Comparison of ENCODE assay signal across 13 cellular contexts in the genomic region with DNA sequence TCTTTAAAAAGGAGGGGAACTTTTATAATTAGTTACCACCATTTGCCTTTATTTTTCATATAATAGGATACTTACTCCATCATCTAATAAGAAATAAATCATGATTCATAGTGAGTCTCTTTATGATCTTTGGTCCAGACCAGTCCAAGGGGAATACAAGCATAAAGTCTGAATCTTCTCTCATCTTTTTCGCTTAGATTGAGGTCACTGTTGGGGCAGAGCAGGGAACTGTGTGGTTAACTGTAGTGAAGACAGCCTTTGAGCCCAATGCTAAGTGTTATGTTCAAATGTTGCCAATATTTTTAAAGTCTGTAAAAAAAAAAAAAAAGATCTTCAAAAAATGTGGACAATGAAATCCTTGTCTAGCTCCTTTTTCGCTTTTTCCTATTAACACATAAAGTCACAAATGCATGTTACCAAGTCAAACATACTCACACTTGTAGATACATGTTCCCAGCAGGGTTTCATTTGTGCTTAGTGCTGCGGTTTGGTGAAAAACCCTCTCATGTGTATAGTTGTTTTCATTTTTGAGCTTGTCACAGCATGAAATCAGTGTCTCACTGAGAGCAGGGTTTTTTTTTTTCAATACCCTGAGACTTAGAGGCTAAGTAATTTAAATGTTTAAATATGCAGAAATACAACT.
A peak's percentile ranks its signal among the peaks of the same experiment; 100 is the strongest.
DNase-seq lines count a peak whose midpoint lies in the region; ATAC-seq and TF ChIP-seq lines count a peak whose summit lies in the region.
"Had no signal": no experiment of that assay in that cellular context is flagged by ENCODE, and none has a peak within 500 bp of the region (broad histone marks: within the 10 kb centered on the region; RNA-seq: fewer than 3 reads in every experiment).

No MANE protein-coding gene starts in this region.

- intact Hi-C loops in body of pancreas (cut with DNase I) = no loop called here

- no peaks in the 10 kb centered on the region for H3K4me1 Mint-ChIP-seq in activated T-cell treated with anti-CD3 and anti-CD28 coated beads, Interleukin-2, amount 50 U/mL, for 4 hours (ENCODE audit: low read depth)
- H3K4me1 Mint-ChIP-seq: activated CD4-positive, alpha-beta T cell treated with anti-CD3 and anti-CD28 coated beads for 36 hours; naive thymus-derived CD4-positive, alpha-beta T cell had no signal

- peak; percentile 25 for DNase-seq in NCI-H146 (lab: John Stamatoyannopoulos, UW)
- peak; percentile 2 for DNase-seq in fibroblast of villous mesenchyme (ENCODE audit: low read depth)
- no peak for DNase-seq in activated CD4-positive, alpha-beta T cell treated with anti-CD3 and anti-CD28 coated beads for 48 hours
- no peak for DNase-seq in activated T-cell treated with anti-CD3 and anti-CD28 coated beads, Interleukin-2, amount 50 U/mL, for 4 hours
- DNase-seq in suprapubic skin (ENCODE audit: low spot score in 2 of 2) = no peak
- no peak for DNase-seq in body of pancreas
- DNase-seq: activated CD4-positive, alpha-beta T cell treated with anti-CD3 and anti-CD28 coated beads for 36 hours; AML-193; amniotic stem cell; naive thymus-derived CD4-positive, alpha-beta T cell had no signal

- H3K4me1 ChIP-seq in ACC112 (ENCODE audit: control insufficient read depth, insufficient read depth, low read length, unreplicated experiment) (peaks cover 19% of the 10 kb centered on the region), suprapubic skin (peaks cover 14% of the 10 kb centered on the region), body of pancreas (peaks cover 11% of the 10 kb centered on the region)

- peak overlapping the region; percentile 43; the same call in 1 of the 2 replicates for H3K27ac ChIP-seq in ACC112 (ENCODE audit: low read depth, low read length)
- H3K27ac ChIP-seq in suprapubic skin = no peak overlapping the region
- no peak overlapping the region for H3K27ac ChIP-seq in body of pancreas

- 30% methylated on average over 3 of the region's 3 CpGs for WGBS in suprapubic skin
- WGBS in body of pancreas, 2 donors = 64 to 75% methylated on average over 3 of the region's 3 CpGs

- peak; percentile 69 for ATAC-seq in GM21619 (IDR thresholded peaks at IDR 0.05; ENCODE audit: unreplicated experiment)
- no peak for ATAC-seq in activated T-cell treated with anti-CD3 and anti-CD28 coated beads, Interleukin-2, amount 50 U/mL, for 4 hours
- no peak for ATAC-seq in body of pancreas
- ATAC-seq: activated CD4-positive, alpha-beta T cell treated with anti-CD3 and anti-CD28 coated beads for 36 hours; naive thymus-derived CD4-positive, alpha-beta T cell; Panc1 had no signal

- no peak overlapping the region for H2AFZ ChIP-seq in ACC112 (ENCODE audit: low read length, unreplicated experiment)

- H3K9me3 ChIP-seq in suprapubic skin (no peaks in the 10 kb centered on the region), body of pancreas (no peaks in the 10 kb centered on the region)

- H3K79me2 ChIP-seq in ACC112 (ENCODE audit: control insufficient read depth, insufficient read depth, low read length, unreplicated experiment) = no peaks in the 10 kb centered on the region

- H3K4me3 Mint-ChIP-seq in activated T-cell treated with anti-CD3 and anti-CD28 coated beads, Interleukin-2, amount 50 U/mL, for 4 hours = no peak overlapping the region
- H3K4me3 Mint-ChIP-seq: activated CD4-positive, alpha-beta T cell treated with anti-CD3 and anti-CD28 coated beads for 36 hours; naive thymus-derived CD4-positive, alpha-beta T cell had no signal

- no peaks in the 10 kb centered on the region for H3K36me3 Mint-ChIP-seq in activated T-cell treated with anti-CD3 and anti-CD28 coated beads, Interleukin-2, amount 50 U/mL, for 4 hours (ENCODE audit: insufficient read depth)
- H3K36me3 Mint-ChIP-seq: naive thymus-derived CD4-positive, alpha-beta T cell had no signal

- H3K4me3 ChIP-seq in ACC112 (ENCODE audit: low read depth, low read length) (peak overlapping the region; percentile 54), fibroblast of villous mesenchyme (ENCODE audit: low read depth, low read length) (no peak overlapping the region), suprapubic skin (no peak overlapping the region), body of pancreas (no peak overlapping the region)

- no peak for TF ChIP-seq POLR2A in suprapubic skin (IDR thresholded peaks at IDR 0.05)
- TF ChIP-seq POLR2A in body of pancreas (IDR thresholded peaks at IDR 0.05) = no peak

- no peak for TF ChIP-seq EP300 in suprapubic skin (IDR thresholded peaks at IDR 0.05)

- H3K36me3 ChIP-seq in ACC112 (ENCODE audit: insufficient read depth, low read length) (no peaks in the 10 kb centered on the region), suprapubic skin (no peaks in the 10 kb centered on the region), body of pancreas (replicated peaks in 1 of 2; ENCODE audit: insufficient read depth in 1 of 2, low read depth in 2 of 2) (no peaks in the 10 kb centered on the region)

- no peaks in the 10 kb centered on the region for H3K27me3 Mint-ChIP-seq in activated T-cell treated with anti-CD3 and anti-CD28 coated beads, Interleukin-2, amount 50 U/mL, for 4 hours (ENCODE audit: low read depth)
- H3K27me3 Mint-ChIP-seq: activated CD4-positive, alpha-beta T cell treated with anti-CD3 and anti-CD28 coated beads for 36 hours; naive thymus-derived CD4-positive, alpha-beta T cell had no signal

- H3K27me3 ChIP-seq in ACC112 (ENCODE audit: insufficient read depth, low read length) (no peaks in the 10 kb centered on the region), suprapubic skin (no peaks in the 10 kb centered on the region), body of pancreas (no peaks in the 10 kb centered on the region)

- H3K9me3 Mint-ChIP-seq in activated T-cell treated with anti-CD3 and anti-CD28 coated beads, Interleukin-2, amount 50 U/mL, for 4 hours = peaks cover 3% of the 10 kb centered on the region

- TF ChIP-seq CTCF in fibroblast of villous mesenchyme (IDR thresholded peaks at IDR 0.05; ENCODE audit: insufficient read depth, low read depth, low read length) (no peak), suprapubic skin (IDR thresholded peaks at IDR 0.05) (no peak), body of pancreas (IDR thresholded peaks at IDR 0.05) (no peak)

Comparison
In these comparisons a context has a peak if more than half of its experiments do, and no peak if none do; other contexts are left out.
1. DNase-seq: peak in NCI-H146 (single experiment) and fibroblast of villous mesenchyme (single experiment); none in activated CD4-positive, alpha-beta T cell treated with anti-CD3 and anti-CD28 coated beads for 48 hours (single experiment), activated T-cell treated with anti-CD3 and anti-CD28 coated beads, Interleukin-2, amount 50 U/mL, for 4 hours (single experiment), suprapubic skin (0 of 2) and body of pancreas (0 of 4).